ENCODE assay signal across 8 cellular contexts in the genomic region with DNA sequence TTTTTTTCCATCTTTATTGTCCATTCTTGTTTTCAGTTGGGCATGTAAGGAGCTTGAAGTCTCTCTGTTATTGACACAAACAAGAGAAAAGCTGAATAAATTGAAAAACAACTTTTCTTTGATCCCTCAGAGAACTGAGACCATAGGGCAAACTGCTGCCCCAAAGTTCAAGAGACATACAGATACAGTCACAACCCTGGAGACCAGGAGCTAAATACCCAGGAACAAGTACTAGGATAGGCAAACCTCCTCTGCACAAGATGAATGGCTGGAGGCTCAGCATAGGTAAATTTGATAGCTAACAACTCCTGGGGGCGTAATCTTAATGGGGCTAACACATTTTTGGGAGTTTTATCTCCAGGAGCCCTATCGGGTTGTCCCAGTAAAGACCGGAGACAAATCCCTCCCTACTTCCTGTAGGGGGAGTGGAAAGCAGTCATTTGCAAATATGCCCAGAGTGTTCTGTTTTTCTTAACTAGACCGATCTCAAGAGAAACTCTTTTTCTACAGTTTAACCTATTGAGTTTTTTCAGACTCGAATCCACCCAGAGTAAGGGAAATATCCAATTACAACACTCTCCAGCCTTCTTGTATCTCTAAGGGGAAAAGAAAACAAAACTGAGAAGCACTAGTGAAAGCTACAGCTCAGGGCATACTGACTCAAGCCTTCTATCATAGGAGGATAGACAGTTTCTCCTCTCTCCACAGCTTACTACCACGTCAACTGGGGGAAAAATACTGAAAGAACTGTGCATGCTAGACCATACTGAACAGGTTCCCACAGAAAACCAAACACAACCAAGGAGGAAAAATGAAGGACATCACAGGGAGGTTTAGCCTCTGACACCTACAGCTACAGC. TPM values are rescaled to one million over a fixed set of nuclear protein-coding genes. Genes with fewer than 3 reads are reported as not detected.
DNase-seq lines count a peak whose midpoint lies in the region; ATAC-seq, FAIRE-seq and TF ChIP-seq lines count a peak whose summit lies in the region.

No MANE protein-coding gene starts in this region.

- no peak overlapping the region for H3K56ac ChIP-seq in H1 (replicated peaks; ENCODE audit: insufficient read length, low read depth, low read length)

- H3K4me3 Mint-ChIP-seq in CD8-positive, alpha-beta memory T cell: peak overlapping the region in 4 of 7 donors; percentile 10 to 63 (median 44)
- H3K4me3 Mint-ChIP-seq in stimulated activated naive CD8-positive, alpha-beta T cell treated with anti-CD3 and anti-CD28 coated beads, Interleukin-15, Interleukin-2, amounts not matched to agents 100 ng/mL and 50 ng/mL, for 24 hours: peak overlapping the region; percentile 58

- no peaks in the 10 kb centered on the region for H3K36me3 Mint-ChIP-seq in CD8-positive, alpha-beta memory T cell
- H3K36me3 Mint-ChIP-seq in stimulated activated naive CD8-positive, alpha-beta T cell treated with anti-CD3 and anti-CD28 coated beads, Interleukin-15, Interleukin-2, amounts not matched to agents 100 ng/mL and 50 ng/mL, for 24 hours (ENCODE audit: low read depth): no peaks in the 10 kb centered on the region

- TF ChIP-seq POLR2A in H1 (IDR thresholded peaks at IDR 0.05; ENCODE audit: control extremely low read depth in 1 of 2, low read depth in 2 of 2, low read length in 2 of 2): no peak

- no peaks in the 10 kb centered on the region for H3K79me1 ChIP-seq in H1 (ENCODE audit: low read depth, low read length)

- H2AK5ac ChIP-seq in H1 (ENCODE audit: low read depth, low read length): no peak overlapping the region

- TF ChIP-seq RAD21 in H1 (IDR thresholded peaks at IDR 0.05 in 1 of 2, conservative IDR thresholded peaks at IDR 0.05 in 1 of 2; ENCODE audit: low read depth in 2 of 2, low read length in 2 of 2): no peak; a peak in 1 of 4 replicates

- H3K14ac ChIP-seq in H1 (ENCODE audit: insufficient read length): no peak overlapping the region

- peak overlapping the region in 1 of 2 experiments; percentile 33; a peak in 2 of 4 replicates for H3K4me2 ChIP-seq in H1 (ENCODE audit: insufficient read depth in 1 of 2, low read depth in 2 of 2, low read length in 2 of 2)

- no peak for FAIRE-seq in H1 (lab: Jason Lieb, UNC)

- H3K9me3 ChIP-seq in CD8-positive, alpha-beta memory T cell (ENCODE audit: low read length): no peaks in the 10 kb centered on the region
- no peaks in the 10 kb centered on the region for H3K9me3 ChIP-seq in H1 (ENCODE audit: insufficient read depth in 2 of 2, low read depth in 1 of 2, low read length in 1 of 2)

- no peak overlapping the region for H4K8ac ChIP-seq in H1 (ENCODE audit: extremely low read depth, insufficient read depth, low read length)

- peak in 1 of 3 experiments; percentile 4; a peak in 1 of 4 replicates for TF ChIP-seq CTCF in H1 (IDR thresholded peaks at IDR 0.05; ENCODE audit: control extremely low read depth in 1 of 3, insufficient read depth in 1 of 3, low read depth in 1 of 3, low read length in 3 of 3)

- no peaks in the 10 kb centered on the region for H3K4me1 ChIP-seq in CD8-positive, alpha-beta memory T cell (ENCODE audit: insufficient read depth, low read length)
- H3K4me1 ChIP-seq in H1 (replicated peaks in 1 of 4; ENCODE audit: control insufficient read depth in 3 of 4, insufficient read depth in 4 of 4, low read length in 3 of 4): no peaks in the 10 kb centered on the region

- no peak overlapping the region for H2BK20ac ChIP-seq in H1 (ENCODE audit: low read length)

- H2BK15ac ChIP-seq in H1 (ENCODE audit: low read length): no peak overlapping the region

- no peak for TF ChIP-seq EP300 in H1 (IDR thresholded peaks at IDR 0.05; ENCODE audit: borderline replicate concordance in 1 of 2, low read depth in 2 of 2, low read length in 2 of 2)

- no peak overlapping the region for H3K4me3 ChIP-seq in CD8-positive, alpha-beta memory T cell (ENCODE audit: low read length)
- H3K4me3 ChIP-seq in H1 (ENCODE audit: extremely low read depth in 1 of 4, insufficient read depth in 2 of 4, low read depth in 3 of 4, low read length in 4 of 4): 0 out of 8 replicates have a peak overlapping the region, but pooled peaks of 1 of the 4 experiments have one; percentile 1

- no peak overlapping the region for H3K4ac ChIP-seq in H1 (replicated peaks; ENCODE audit: insufficient read length, low read depth, low read length)

- no peak overlapping the region for H3K27ac ChIP-seq in CD8-positive, alpha-beta memory T cell (ENCODE audit: low read depth, low read length)
- no peak overlapping the region for H3K27ac ChIP-seq in H1 (ENCODE audit: low read depth, low read length)

- peaks cover 0 to 10% (median 6%) of the 10 kb centered on the region in 3 donors for H3K4me1 Mint-ChIP-seq in CD8-positive, alpha-beta memory T cell
- H3K4me1 Mint-ChIP-seq in stimulated activated naive CD8-positive, alpha-beta T cell treated with anti-CD3 and anti-CD28 coated beads, Interleukin-15, Interleukin-2, amounts not matched to agents 100 ng/mL and 50 ng/mL, for 24 hours (ENCODE audit: low read depth): peaks cover 18% of the 10 kb centered on the region

- 55% methylated on average over 6 of the region's 6 CpGs; no CpG with 5 or more reads in 1 of the 2 experiments for WGBS in H1 (ENCODE audit: extremely low coverage in 1 of 2, insufficient coverage in 1 of 2, insufficient read length in 1 of 2, insufficient replicate concordance in 2 of 2, low coverage in 1 of 2, low lambda C conversion rate in 2 of 2, missing lambda C conversion rate in 1 of 2), 2 experiments

- H3K27me3 ChIP-seq in CD8-positive, alpha-beta memory T cell (ENCODE audit: insufficient read depth, low read length, poor library complexity, severe bottlenecking): no peaks in the 10 kb centered on the region
- H3K27me3 ChIP-seq in H1 (replicated peaks in 1 of 4; ENCODE audit: control insufficient read depth in 3 of 4, extremely low read depth in 1 of 4, insufficient read depth in 3 of 4, low read length in 3 of 4): no peaks in the 10 kb centered on the region

- no peak overlapping the region for H2BK5ac ChIP-seq in H1 (ENCODE audit: low read depth, low read length)

- H3K18ac ChIP-seq in H1 (ENCODE audit: extremely low read depth, low read length): no peak overlapping the region

- no peak overlapping the region for H3K23ac ChIP-seq in H1 (ENCODE audit: insufficient read length)

- POLR2A ChIA-PET in CD8-positive, alpha-beta memory T cell (lab: Charles Lee): no interaction called here
- POLR2A ChIA-PET in H1 (lab: Charles Lee; ENCODE audit: partially characterized antibody): no interaction called here

- intact Hi-C loops in posterior vena cava (cut with DNase I): no loop called here

- peak overlapping the region; percentile 92 for H2AFZ ChIP-seq in H1 (ENCODE audit: low read length)

- no peaks in the 10 kb centered on the region for H3K79me2 ChIP-seq in H1 (ENCODE audit: control insufficient read depth in 1 of 2, insufficient read depth in 2 of 2, low read length in 2 of 2)

- H3K9me3 Mint-ChIP-seq in CD8-positive, alpha-beta memory T cell: no peaks in the 10 kb centered on the region
- peaks cover 4% of the 10 kb centered on the region for H3K9me3 Mint-ChIP-seq in stimulated activated naive CD8-positive, alpha-beta T cell treated with anti-CD3 and anti-CD28 coated beads, Interleukin-15, Interleukin-2, amounts not matched to agents 100 ng/mL and 50 ng/mL, for 24 hours

- ATAC-seq in GM21423 (IDR thresholded peaks at IDR 0.05; ENCODE audit: unreplicated experiment) (peak; percentile 81), HG03571 (IDR thresholded peaks at IDR 0.05; ENCODE audit: unreplicated experiment) (peak; percentile 64)

- no peaks in the 10 kb centered on the region for H3K23me2 ChIP-seq in H1 (ENCODE audit: low read depth, low read length)

- no peak overlapping the region for H2BK12ac ChIP-seq in H1 (ENCODE audit: low read depth, low read length)

- CTCF ChIA-PET in CD8-positive, alpha-beta memory T cell (lab: Charles Lee): no interaction called here
- CTCF ChIA-PET in H1 (lab: Charles Lee; ENCODE audit: partially characterized antibody): interaction anchor here (1.1 to 1.5 kb wide), 2 partner anchors 9 to 32 kb away, joined by 3 to 4 read pairs; no protein-coding TSS in a partner anchor

- H3K36me3 ChIP-seq in CD8-positive, alpha-beta memory T cell (ENCODE audit: insufficient read depth, low read length): no peaks in the 10 kb centered on the region
- no peaks in the 10 kb centered on the region for H3K36me3 ChIP-seq in H1 (ENCODE audit: control insufficient read depth in 2 of 4, insufficient read depth in 4 of 4, low read length in 3 of 4)

- H4K5ac ChIP-seq in H1 (ENCODE audit: insufficient read length, low read depth, low read length): no peak overlapping the region

- no peak for DNase-seq in CD8-positive, alpha-beta memory T cell
- no peak for DNase-seq in H1 (ENCODE audit: low read depth in 1 of 2, low spot score in 2 of 2)
- no peak for DNase-seq in posterior vena cava (ENCODE audit: low spot score)
- no peak for DNase-seq in pons (ENCODE audit: low spot score)
- no peak for DNase-seq in anterior cingulate cortex (lab: John Stamatoyannopoulos, UW)

- no peak overlapping the region for H2BK120ac ChIP-seq in H1 (replicated peaks; ENCODE audit: low read depth, low read length)

- H3K27ac Mint-ChIP-seq in CD8-positive, alpha-beta memory T cell: peak overlapping the region in 1 of 8 donors; percentile 32
- H3K27ac Mint-ChIP-seq in stimulated activated naive CD8-positive, alpha-beta T cell treated with anti-CD3 and anti-CD28 coated beads, Interleukin-15, Interleukin-2, amounts not matched to agents 100 ng/mL and 50 ng/mL, for 24 hours: peak overlapping the region; percentile 52

- H3K27me3 Mint-ChIP-seq in CD8-positive, alpha-beta memory T cell: peaks cover under 1 to 2% of the 10 kb centered on the region in 2 donors
- H3K27me3 Mint-ChIP-seq in stimulated activated naive CD8-positive, alpha-beta T cell treated with anti-CD3 and anti-CD28 coated beads, Interleukin-15, Interleukin-2, amounts not matched to agents 100 ng/mL and 50 ng/mL, for 24 hours: peaks cover 3% of the 10 kb centered on the region

- no peak overlapping the region for H3K9ac ChIP-seq in H1 (replicated peaks in 1 of 4; ENCODE audit: extremely low read depth in 1 of 4, low read depth in 3 of 4, low read length in 3 of 4)

- no peaks in the 10 kb centered on the region for H4K20me1 ChIP-seq in H1 (replicated peaks in 1 of 2; ENCODE audit: control insufficient read depth in 1 of 2, insufficient read depth in 2 of 2, low read length in 2 of 2)

- H4K91ac ChIP-seq in H1 (replicated peaks; ENCODE audit: insufficient read length, low read length): no peak overlapping the region

RNA-seq across cellular contexts. Expression of a gene that starts 23.1 kb away (rescaled TPM):
- total RNA-seq in CD8-positive, alpha-beta memory T cell: not detected
- polyA plus RNA-seq in CD8-positive, alpha-beta memory T cell: not detected
- not detected in 2 replicates for total RNA-seq in H1 (2021; fragmentation: NEBNext Ultra II Directional; extraction: Animal tissue kit (Norgen Biotek cat#: 25700))
- polyA plus RNA-seq in H1 (2011; rRNA removed): not detected in 2 replicates
- polyA plus RNA-seq in H1 (2011; cell fraction: cytosol; rRNA removed): not detected
- not detected for polyA plus RNA-seq in H1 (2011; cell fraction: nucleus; rRNA removed)
- 0.09 to 0.13 TPM in 2 of 4 replicates, not detected in the others for polyA plus RNA-seq in H1 (2012, experiment 1 of 2)
- polyA plus RNA-seq in H1 (2012, experiment 2 of 2): not detected
- polyA plus RNA-seq in H1 (2013, experiment 1 of 2): not detected
- not detected for polyA plus RNA-seq in H1 (2013, experiment 2 of 2)
- not detected in 2 replicates for polyA minus RNA-seq in H1 (2011; rRNA and poly(A)+ RNA removed)
- polyA minus RNA-seq in H1 (2011; cell fraction: cytosol; rRNA and poly(A)+ RNA removed): not detected
- not detected for polyA minus RNA-seq in H1 (2011; cell fraction: nucleus; rRNA and poly(A)+ RNA removed)
- total RNA-seq in posterior vena cava: not detected

RNA-seq across cellular contexts. Expression of a gene that starts 25.3 kb away (rescaled TPM):
- not detected for total RNA-seq in CD8-positive, alpha-beta memory T cell
- polyA plus RNA-seq in CD8-positive, alpha-beta memory T cell: not detected
- not detected in 2 replicates for total RNA-seq in H1 (2021; fragmentation: NEBNext Ultra II Directional; extraction: Animal tissue kit (Norgen Biotek cat#: 25700))
- polyA plus RNA-seq in H1 (2011; rRNA removed): not detected in 2 replicates
- polyA plus RNA-seq in H1 (2011; cell fraction: cytosol; rRNA removed): not detected
- polyA plus RNA-seq in H1 (2011; cell fraction: nucleus; rRNA removed): not detected
- 0.20 TPM in 1 of 4 replicates, not detected in the others for polyA plus RNA-seq in H1 (2012, experiment 1 of 2)
- not detected for polyA plus RNA-seq in H1 (2012, experiment 2 of 2)
- not detected for polyA plus RNA-seq in H1 (2013, experiment 1 of 2)
- polyA plus RNA-seq in H1 (2013, experiment 2 of 2): not detected
- polyA minus RNA-seq in H1 (2011; rRNA and poly(A)+ RNA removed): not detected in 2 replicates
- not detected for polyA minus RNA-seq in H1 (2011; cell fraction: cytosol; rRNA and poly(A)+ RNA removed)
- polyA minus RNA-seq in H1 (2011; cell fraction: nucleus; rRNA and poly(A)+ RNA removed): not detected
- total RNA-seq in posterior vena cava: not detected

RNA-seq across cellular contexts. Expression of a gene that starts 34.2 kb away (rescaled TPM):
- 10 to 100 TPM; 64.1 to 66.1 TPM for total RNA-seq in CD8-positive, alpha-beta memory T cell
- 46.3 TPM for polyA plus RNA-seq in CD8-positive, alpha-beta memory T cell
- total RNA-seq in H1 (2021; fragmentation: NEBNext Ultra II Directional; extraction: Animal tissue kit (Norgen Biotek cat#: 25700)): 22.5 and 25.5 TPM in 2 replicates
- 19.0 and 25.5 TPM in 2 replicates for polyA plus RNA-seq in H1 (2011; rRNA removed)
- 31.0 TPM for polyA plus RNA-seq in H1 (2011; cell fraction: cytosol; rRNA removed)
- polyA plus RNA-seq in H1 (2011; cell fraction: nucleus; rRNA removed): 49.7 TPM
- 23.7 to 32.2 TPM (median 28.6 TPM) in 4 replicates for polyA plus RNA-seq in H1 (2012, experiment 1 of 2)
- polyA plus RNA-seq in H1 (2012, experiment 2 of 2): 24.4 TPM
- 18.0 TPM for polyA plus RNA-seq in H1 (2013, experiment 1 of 2)
- polyA plus RNA-seq in H1 (2013, experiment 2 of 2): 17.6 TPM
- polyA minus RNA-seq in H1 (2011; rRNA and poly(A)+ RNA removed): 17.6 and 26.2 TPM in 2 replicates
- polyA minus RNA-seq in H1 (2011; cell fraction: cytosol; rRNA and poly(A)+ RNA removed): 12.8 TPM
- 21.7 TPM for polyA minus RNA-seq in H1 (2011; cell fraction: nucleus; rRNA and poly(A)+ RNA removed)
- total RNA-seq in posterior vena cava: 10 to 100 TPM; 21.5 to 23.0 TPM
